In genomic region chr6:109606362-109606761, GRCh38 we compare ENCODE assay signal across 22 cellular contexts.
"Had no signal": no experiment of that assay in that cellular context is flagged by ENCODE, and none has a peak within 500 bp of the region (broad histone marks: within the 10 kb centered on the region; RNA-seq: fewer than 3 reads in every experiment).

No MANE protein-coding gene starts in this region.

- H3K9me3 Mint-ChIP-seq: activated naive CD8-positive, alpha-beta T cell treated with anti-CD3 and anti-CD28 coated beads, Interleukin-2, amount 10 ng/mL, durations not matched to agents 7 days and 5 days had no signal

- H3K9me3 ChIP-seq: MG63 had no signal

- H3K27ac ChIP-seq: breast epithelium, SK-N-MC had no signal

- ATAC-seq: activated CD4-positive, CD25-positive, alpha-beta regulatory T cell treated with anti-CD3 and anti-CD28 coated beads, Interleukin-2, amount 50 U/mL, for 24 hours had no signal

- H3K4me3 ChIP-seq: breast epithelium, MG63, SK-N-MC had no signal

- H3K27me3 Mint-ChIP-seq: activated naive CD8-positive, alpha-beta T cell treated with anti-CD3 and anti-CD28 coated beads, Interleukin-2, amount 10 ng/mL, durations not matched to agents 7 days and 5 days had no signal

- H3K4me3 Mint-ChIP-seq: activated naive CD8-positive, alpha-beta T cell treated with anti-CD3 and anti-CD28 coated beads, Interleukin-2, amount 10 ng/mL, durations not matched to agents 7 days and 5 days had no signal

- DNase-seq: activated CD4-positive, alpha-beta T cell treated with anti-CD3 and anti-CD28 coated beads, Interleukin-2, amount 50 U/mL, for 4 hours; activated CD8-positive, alpha-beta memory T cell treated with anti-CD3 and anti-CD28 coated beads, Interleukin-2, amount 50 U/mL, for 4 hours; activated naive CD4-positive, alpha-beta T cell treated with anti-CD3 and anti-CD28 coated beads, Interleukin-2, amount 50 U/mL, for 16 hours; activated naive CD8-positive, alpha-beta T cell treated with anti-CD3 and anti-CD28 coated beads, Interleukin-2, amount 10 ng/mL, durations not matched to agents 7 days and 5 days; aorta; caudate nucleus; KG1; MG63; MV-4-11; NCI-H1092 treated with DMSO at 0.1 percent for 48 hours; NCI-H1417 treated with DMSO at 0.1 percent for 48 hours; NCI-H1694; NCI-H2029; NCI-H2107; NCI-H2171 treated with DMSO at 0.1 percent for 48 hours; NCI-H226; NCI-H526 treated with DMSO at 0.1 percent for 48 hours; NCI-H82; SIG-M5 had no signal

- H3K27me3 ChIP-seq: breast epithelium, MG63 had no signal

- H3K27ac Mint-ChIP-seq: activated naive CD8-positive, alpha-beta T cell treated with anti-CD3 and anti-CD28 coated beads, Interleukin-2, amount 10 ng/mL, durations not matched to agents 7 days and 5 days had no signal

- H3K36me3 ChIP-seq: breast epithelium, MG63 had no signal

- H3K4me1 ChIP-seq: breast epithelium had no signal
